In genomic region chr1:175499595-175500367, GRCh38 we compare ENCODE assay signal across 25 cellular contexts.
DNase-seq lines count a peak whose midpoint lies in the region; ATAC-seq and TF ChIP-seq lines count a peak whose summit lies in the region.
"Had no signal": no experiment of that assay in that cellular context is flagged by ENCODE, and none has a peak within 500 bp of the region (broad histone marks: within the 10 kb centered on the region; RNA-seq: fewer than 3 reads in every experiment).

No MANE protein-coding gene starts in this region.

- no peak overlapping the region for H3K27ac Mint-ChIP-seq in MCF 10A (ENCODE audit: low read depth, unreplicated experiment)
- peak overlapping the region; percentile 60 for H3K27ac Mint-ChIP-seq in stimulated activated naive B cell treated with anti-CD40 and anti-IgM and Interleukin-4, amounts not matched to agents 10 μg/mL and 1 μg/mL and 100 μg/mL, for 72 hours
- H3K27ac Mint-ChIP-seq: activated naive CD8-positive, alpha-beta T cell treated with anti-CD3 and anti-CD28 coated beads, Interleukin-2, amount 50 U/mL, for 24 hours; CD4-positive, alpha-beta T cell; stimulated activated naive CD8-positive, alpha-beta T cell treated with anti-CD3 and anti-CD28 coated beads, Interleukin-15, amount 100 ng/mL, for 72 hours had no signal

- TF ChIP-seq EP300 in upper lobe of left lung (IDR thresholded peaks at IDR 0.05) = no peak

- H3K9me3 ChIP-seq in breast epithelium = no peaks in the 10 kb centered on the region
- H3K9me3 ChIP-seq in right lobe of liver = no peaks in the 10 kb centered on the region
- H3K9me3 ChIP-seq in upper lobe of left lung = no peaks in the 10 kb centered on the region
- H3K9me3 ChIP-seq: thyroid gland had no signal

- DNase-seq in MCF 10A (ENCODE audit: unreplicated experiment) (peak; percentile 64), breast epithelium (ENCODE audit: low spot score in 2 of 2) (no peak), RKO (ENCODE audit: low spot score) (peak; percentile 30), epithelial cell of esophagus (ENCODE audit: low read depth) (peak; percentile 37), right lobe of liver (no peak), upper lobe of left lung (no peak), HK-2 (ENCODE audit: unreplicated experiment) (no peak)
- no peak for DNase-seq in stimulated activated naive B cell treated with anti-CD40 and anti-IgM and Interleukin-4, amounts not matched to agents 10 μg/mL and 1 μg/mL and 100 μg/mL, for 72 hours
- DNase-seq: 8988T; activated CD4-positive, alpha-beta T cell treated with anti-CD3 and anti-CD28 coated beads for 48 hours; activated CD8-positive, alpha-beta memory T cell treated with anti-CD3 and anti-CD28 coated beads for 24 hours; activated naive CD8-positive, alpha-beta T cell treated with anti-CD3 and anti-CD28 coated beads, Interleukin-2, amount 50 U/mL, for 24 hours; activated T-cell treated with anti-CD3 and anti-CD28 coated beads, Interleukin-2, amount 50 U/mL, for 1 hour; CD4-positive, alpha-beta T cell; effector CD4-positive, alpha-beta T cell; H7; left colon; NCI-H1436 treated with DMSO at 0.1 percent for 48 hours; NCI-H345; stimulated activated naive CD8-positive, alpha-beta T cell treated with anti-CD3 and anti-CD28 coated beads, Interleukin-15, amount 100 ng/mL, for 72 hours; T-helper 2 cell; thyroid gland had no signal

- no peaks in the 10 kb centered on the region for H3K36me3 Mint-ChIP-seq in MCF 10A (ENCODE audit: insufficient read depth, unreplicated experiment)
- H3K36me3 Mint-ChIP-seq in stimulated activated naive B cell treated with anti-CD40 and anti-IgM and Interleukin-4, amounts not matched to agents 10 μg/mL and 1 μg/mL and 100 μg/mL, for 72 hours = no peaks in the 10 kb centered on the region

- WGBS in right lobe of liver (ENCODE audit: insufficient coverage, low coverage, low lambda C conversion rate, missing lambda C conversion rate) = 66% methylated on average over 7 of the region's 7 CpGs
- 64 to 75% methylated on average over 7 of the region's 7 CpGs for WGBS in upper lobe of left lung, 2 donors

- H3K4me1 ChIP-seq in breast epithelium = no peaks in the 10 kb centered on the region
- H3K4me1 ChIP-seq in right lobe of liver = no peaks in the 10 kb centered on the region
- H3K4me1 ChIP-seq in upper lobe of left lung = no peaks in the 10 kb centered on the region
- H3K4me1 ChIP-seq: thyroid gland had no signal

- no peaks in the 10 kb centered on the region for H3K27me3 ChIP-seq in breast epithelium
- H3K27me3 ChIP-seq in right lobe of liver = no peaks in the 10 kb centered on the region
- H3K27me3 ChIP-seq in upper lobe of left lung = no peaks in the 10 kb centered on the region
- H3K27me3 ChIP-seq: thyroid gland had no signal

- H3K27ac ChIP-seq in breast epithelium (no peak overlapping the region), right lobe of liver (no peak overlapping the region), upper lobe of left lung (no peak overlapping the region)
- H3K27ac ChIP-seq: skin epidermis, thyroid gland, VCaP had no signal

- CTCF ChIA-PET in MCF 10A (lab: Yijun Ruan, JAX) = interaction anchor here (0.6 to 1.7 kb wide), 6 partner anchors 15 to 245 kb away, joined by 3 to 7 read pairs (median 3); partner anchors contain the start of gene TNR

- ATAC-seq in stimulated activated naive B cell treated with anti-CD40 and anti-IgM and Interleukin-4, amounts not matched to agents 10 μg/mL and 1 μg/mL and 100 μg/mL, for 72 hours (replicated peaks) = peak; percentile 25 to 55
- ATAC-seq in right lobe of liver = no peak
- no peak for ATAC-seq in upper lobe of left lung (ENCODE audit: low FRiP score in 2 of 2)
- ATAC-seq: activated naive CD8-positive, alpha-beta T cell treated with anti-CD3 and anti-CD28 coated beads, Interleukin-2, amount 50 U/mL, for 24 hours; left colon; SK-N-SH treated with all-trans-retinoic acid at 6 μM for 48 hours; stimulated activated naive CD8-positive, alpha-beta T cell treated with anti-CD3 and anti-CD28 coated beads, Interleukin-15, amount 100 ng/mL, for 72 hours had no signal

- H3K4me3 Mint-ChIP-seq in MCF 10A (ENCODE audit: unreplicated experiment) = no peak overlapping the region
- no peak overlapping the region for H3K4me3 Mint-ChIP-seq in stimulated activated naive B cell treated with anti-CD40 and anti-IgM and Interleukin-4, amounts not matched to agents 10 μg/mL and 1 μg/mL and 100 μg/mL, for 72 hours
- H3K4me3 Mint-ChIP-seq: activated naive CD8-positive, alpha-beta T cell treated with anti-CD3 and anti-CD28 coated beads, Interleukin-2, amount 50 U/mL, for 24 hours; CD4-positive, alpha-beta T cell; stimulated activated naive CD8-positive, alpha-beta T cell treated with anti-CD3 and anti-CD28 coated beads, Interleukin-15, amount 100 ng/mL, for 72 hours had no signal

- H3K4me1 Mint-ChIP-seq in MCF 10A (ENCODE audit: insufficient read depth, unreplicated experiment) = peaks cover 15% of the 10 kb centered on the region
- peaks cover 8% of the 10 kb centered on the region in 2 donors for H3K4me1 Mint-ChIP-seq in stimulated activated naive B cell treated with anti-CD40 and anti-IgM and Interleukin-4, amounts not matched to agents 10 μg/mL and 1 μg/mL and 100 μg/mL, for 72 hours

- H3K9me3 Mint-ChIP-seq in MCF 10A (ENCODE audit: unreplicated experiment) = no peaks in the 10 kb centered on the region
- H3K9me3 Mint-ChIP-seq in stimulated activated naive B cell treated with anti-CD40 and anti-IgM and Interleukin-4, amounts not matched to agents 10 μg/mL and 1 μg/mL and 100 μg/mL, for 72 hours = no peaks in the 10 kb centered on the region
- H3K9me3 Mint-ChIP-seq: activated naive CD8-positive, alpha-beta T cell treated with anti-CD3 and anti-CD28 coated beads, Interleukin-2, amount 50 U/mL, for 24 hours; CD4-positive, alpha-beta T cell; stimulated activated naive CD8-positive, alpha-beta T cell treated with anti-CD3 and anti-CD28 coated beads, Interleukin-15, amount 100 ng/mL, for 72 hours had no signal

- no peak overlapping the region for H3K4me3 ChIP-seq in breast epithelium
- no peak overlapping the region for H3K4me3 ChIP-seq in epithelial cell of esophagus (ENCODE audit: low read length)
- no peak overlapping the region for H3K4me3 ChIP-seq in right lobe of liver
- no peak overlapping the region for H3K4me3 ChIP-seq in upper lobe of left lung
- H3K4me3 ChIP-seq: skin epidermis, thyroid gland had no signal

- intact Hi-C loops in MCF 10A (cut with micrococcal nuclease) (no loop called here), breast epithelium (cut with DNase I; ENCODE audit: low total_unique reads) (no loop called here), right lobe of liver (cut with DNase I) (loop anchor here in 1 of 2 donors (10.0 kb wide), 1 partner anchor 235 kb away; no protein-coding TSS in a partner anchor)

- BruUV-seq in MCF 10A (replicated peaks; lab: Mats Ljungman, UMichigan) = no TSS peak

- peaks cover 64% of the 10 kb centered on the region for H3K27me3 Mint-ChIP-seq in MCF 10A (ENCODE audit: insufficient read depth, unreplicated experiment)
- peaks cover 0 to 3% of the 10 kb centered on the region in 2 donors for H3K27me3 Mint-ChIP-seq in stimulated activated naive B cell treated with anti-CD40 and anti-IgM and Interleukin-4, amounts not matched to agents 10 μg/mL and 1 μg/mL and 100 μg/mL, for 72 hours
- H3K27me3 Mint-ChIP-seq: stimulated activated naive CD8-positive, alpha-beta T cell treated with anti-CD3 and anti-CD28 coated beads, Interleukin-15, amount 100 ng/mL, for 72 hours had no signal

- TF ChIP-seq POLR2A in breast epithelium (IDR thresholded peaks at IDR 0.05) (no peak), right lobe of liver (IDR thresholded peaks at IDR 0.05) (no peak), upper lobe of left lung (IDR thresholded peaks at IDR 0.05) (no peak)

- no peaks in the 10 kb centered on the region for H3K36me3 ChIP-seq in breast epithelium
- H3K36me3 ChIP-seq in right lobe of liver = no peaks in the 10 kb centered on the region
- H3K36me3 ChIP-seq in upper lobe of left lung = no peaks in the 10 kb centered on the region
- H3K36me3 ChIP-seq: thyroid gland had no signal

- TF ChIP-seq CTCF in MCF 10A (IDR thresholded peaks at IDR 0.05; ENCODE audit: unreplicated experiment) = no peak
- TF ChIP-seq CTCF in breast epithelium (IDR thresholded peaks at IDR 0.05) = no peak
- no peak for TF ChIP-seq CTCF in epithelial cell of esophagus (IDR thresholded peaks at IDR 0.05; ENCODE audit: insufficient read depth, low read depth, low read length, missing control alignments)
- TF ChIP-seq CTCF in right lobe of liver (IDR thresholded peaks at IDR 0.05) = no peak
- no peak for TF ChIP-seq CTCF in upper lobe of left lung (IDR thresholded peaks at IDR 0.05)

- POLR2A ChIA-PET in MCF 10A (lab: Yijun Ruan, JAX) = no interaction called here

Comparison
In these comparisons a context has a peak if more than half of its experiments do, and no peak if none do; other contexts are left out.
1. DNase-seq: peak in MCF 10A (single experiment), RKO (single experiment) and epithelial cell of esophagus (single experiment); none in breast epithelium (0 of 2), stimulated activated naive B cell treated with anti-CD40 and anti-IgM and Interleukin-4, amounts not matched to agents 10 μg/mL and 1 μg/mL and 100 μg/mL, for 72 hours (single experiment), right lobe of liver (0 of 3), upper lobe of left lung (0 of 2) and HK-2 (single experiment).
2. ATAC-seq: peak in stimulated activated naive B cell treated with anti-CD40 and anti-IgM and Interleukin-4, amounts not matched to agents 10 μg/mL and 1 μg/mL and 100 μg/mL, for 72 hours (2 of 2); none in right lobe of liver (0 of 4) and upper lobe of left lung (0 of 2).